Comparison of ENCODE assay signal across 8 cellular contexts in genomic region chr16:77675464-77676324, GRCh38. TPM values are rescaled to one million over a fixed set of nuclear protein-coding genes. Genes with fewer than 3 reads are reported as not detected.
DNase-seq lines count a peak whose midpoint lies in the region; ATAC-seq, FAIRE-seq and TF ChIP-seq lines count a peak whose summit lies in the region.

No MANE protein-coding gene starts in this region.

- DNase-seq in GM12892 (ENCODE audit: insufficient read length): peak; percentile 42
- peak; percentile 70 to 82 for DNase-seq in NOMO-1 (lab: John Stamatoyannopoulos, UW; ENCODE audit: unreplicated experiment in 2 of 2)
- peak; percentile 22 to 42 (median 33) for DNase-seq in activated CD8-positive, alpha-beta memory T cell treated with anti-CD3 and anti-CD28 coated beads for 48 hours (ENCODE audit: low read depth in 2 of 3, low spot score in 2 of 3)
- peak; percentile 75 for DNase-seq in endothelial cell of umbilical vein (ENCODE audit: low read depth, low spot score)
- DNase-seq in middle frontal gyrus (ENCODE audit: extremely low spot score, low spot score): peak; percentile 66
- peak; percentile 11 to 22 for DNase-seq in stimulated activated CD8-positive, alpha-beta memory T cell treated with anti-CD3 and anti-CD28 coated beads, Interleukin-7, amount 100 ng/mL, for 1 hour (ENCODE audit: low read depth in 2 of 2)

- no peaks in the 10 kb centered on the region for H3K4me1 ChIP-seq in endothelial cell of umbilical vein (ENCODE audit: control insufficient read depth, extremely low read depth, insufficient read depth, low read length)

- FAIRE-seq in GM12892 (lab: Jason Lieb, UNC) (peak; percentile 88), endothelial cell of umbilical vein (lab: Jason Lieb, UNC) (peak; percentile 89)

- H3K27ac ChIP-seq in endothelial cell of umbilical vein (ENCODE audit: insufficient read depth, low read depth, low read length): no peak overlapping the region

- TF ChIP-seq POLR2A in GM12892 (IDR thresholded peaks at IDR 0.05; ENCODE audit: low read depth, low read length) (no peak), endothelial cell of umbilical vein (IDR thresholded peaks at IDR 0.05; ENCODE audit: low read depth, low read length) (no peak)

- no peak overlapping the region for H3K9ac ChIP-seq in endothelial cell of umbilical vein (replicated peaks; ENCODE audit: extremely low read depth, insufficient read depth, low read length)

- peaks cover 0 to 6% of the 10 kb centered on the region in 2 experiments for H3K27me3 ChIP-seq in endothelial cell of umbilical vein (ENCODE audit: control insufficient read depth in 2 of 2, insufficient read depth in 2 of 2, low read length in 2 of 2)

- H4K20me1 ChIP-seq in endothelial cell of umbilical vein (replicated peaks; ENCODE audit: control insufficient read depth, extremely low read depth, insufficient read depth, low read length): no peaks in the 10 kb centered on the region

- no peaks in the 10 kb centered on the region for H3K79me2 ChIP-seq in endothelial cell of umbilical vein (ENCODE audit: control insufficient read depth, insufficient read depth, low read length)

- no peak overlapping the region for H2AFZ ChIP-seq in endothelial cell of umbilical vein (ENCODE audit: low read depth, low read length)

- CTCF ChIA-PET in endothelial cell of umbilical vein (lab: Charles Lee): interaction anchor here (0.7 to 2.9 kb wide), 17 partner anchors 9 to 439 kb away, joined by 3 to 40 read pairs (median 6); no protein-coding TSS in a partner anchor

- H3K4me2 ChIP-seq in endothelial cell of umbilical vein (ENCODE audit: insufficient read depth, low read length): no peak overlapping the region

- peak; percentile 74 to 96 for TF ChIP-seq CTCF in endothelial cell of umbilical vein (IDR thresholded peaks at IDR 0.05; ENCODE audit: extremely low read depth in 1 of 2, insufficient read depth in 1 of 2, low read depth in 1 of 2, low read length in 2 of 2)

- intact Hi-C loops in endothelial cell of umbilical vein (cut with micrococcal nuclease): loop anchor here (1.0 to 5.0 kb wide), 8 partner anchors 47 to 439 kb away; partner anchors contain the start of genes NUDT7, VAT1L and WWOX

- H3K36me3 ChIP-seq in endothelial cell of umbilical vein (ENCODE audit: control insufficient read depth in 2 of 2, extremely low read depth in 1 of 2, insufficient read depth in 2 of 2, low read length in 2 of 2): no peaks in the 10 kb centered on the region

- POLR2A ChIA-PET in endothelial cell of umbilical vein (lab: Charles Lee): no interaction called here

- no TSS peak for BruUV-seq in endothelial cell of umbilical vein (replicated peaks; lab: Mats Ljungman, UMichigan)

- no peaks in the 10 kb centered on the region for H3K9me3 ChIP-seq in endothelial cell of umbilical vein (replicated peaks; ENCODE audit: control insufficient read depth, insufficient read depth, low read length)

- H3K9me1 ChIP-seq in endothelial cell of umbilical vein (replicated peaks; ENCODE audit: control insufficient read depth, extremely low read depth, insufficient read depth, low read length): no peaks in the 10 kb centered on the region

- ATAC-seq in HG03521 (IDR thresholded peaks at IDR 0.05; ENCODE audit: unreplicated experiment): peak; percentile 50
- no peak for ATAC-seq in GM18861 (IDR thresholded peaks at IDR 0.05; ENCODE audit: unreplicated experiment)

- no peak overlapping the region for H3K4me3 ChIP-seq in endothelial cell of umbilical vein (replicated peaks in 1 of 3; ENCODE audit: insufficient read depth in 1 of 3, low read depth in 1 of 3, low read length in 3 of 3)

- dilution Hi-C loops in endothelial cell of umbilical vein (cut with MboI; ENCODE audit: extremely low pct_ligation_motif_present, low sequenced_read_pairs): no loop called here

TF ChIP-seq in endothelial cell of umbilical vein, 7 proteins besides CTCF, POLR2A, EP300 and RAD21:
- TF ChIP-seq EZH2 (IDR thresholded peaks at IDR 0.05; ENCODE audit: borderline replicate concordance, low read depth, low read length, severe bottlenecking) (no peak), JUN (IDR thresholded peaks at IDR 0.05; ENCODE audit: borderline replicate concordance, insufficient read depth, insufficient read length, low read depth) (no peak), FOS (IDR thresholded peaks at IDR 0.05; ENCODE audit: borderline replicate concordance, insufficient read depth, low read length) (no peak), MYC (IDR thresholded peaks at IDR 0.05; ENCODE audit: low read depth, low read length) (no peak)

RNA-seq across cellular contexts. Expression of gene NUDT7, which starts 46.6 kb away (rescaled TPM):
- 5.5 TPM for polyA plus RNA-seq in GM12892 (2012; ENCODE audit: missing spikeins)
- total RNA-seq in endothelial cell of umbilical vein: 5.0 and 6.2 TPM in 2 replicates
- polyA plus RNA-seq in endothelial cell of umbilical vein: 6.1 and 6.5 TPM in 2 replicates
- polyA plus RNA-seq in endothelial cell of umbilical vein (2011; cell fraction: cytosol; rRNA removed): 7.1 and 7.4 TPM in 2 replicates
- polyA plus RNA-seq in endothelial cell of umbilical vein (2011; cell fraction: nucleus; rRNA removed): 3.5 and 3.8 TPM in 2 replicates
- polyA plus RNA-seq in endothelial cell of umbilical vein (2012): 3.2 and 5.0 TPM in 2 replicates
- polyA minus RNA-seq in endothelial cell of umbilical vein: 1.7 and 4.2 TPM in 2 replicates
- 3.8 TPM for polyA minus RNA-seq in endothelial cell of umbilical vein (2011; cell fraction: cytosol; rRNA and poly(A)+ RNA removed)
- polyA minus RNA-seq in endothelial cell of umbilical vein (2011; cell fraction: nucleus; rRNA and poly(A)+ RNA removed): 2.8 TPM in 1 of 2 replicates, not detected in the other

Comparison
In these comparisons a context has a peak if more than half of its experiments do, and no peak if none do; other contexts are left out.
1. DNase-seq: peak in every context shown above with its lines; median percentile 76 in NOMO-1; 75 in endothelial cell of umbilical vein; 66 in middle frontal gyrus; 42 in GM12892; 33 in activated CD8-positive, alpha-beta memory T cell treated with anti-CD3 and anti-CD28 coated beads for 48 hours; 16 in stimulated activated CD8-positive, alpha-beta memory T cell treated with anti-CD3 and anti-CD28 coated beads, Interleukin-7, amount 100 ng/mL, for 1 hour.